ENCODE assay signal across 1 cellular context in genomic region chr5:135930029-135930948, GRCh38.
TF ChIP-seq lines count a peak whose summit lies in the region.

No MANE protein-coding gene starts in this region.

TF ChIP-seq in HepG2, 621 proteins besides CTCF, POLR2A, EP300 and RAD21 (continued from another document and continues in another):
- peak; percentile 42; the same call in 1 of the 2 replicates for TF ChIP-seq ZNF574 (CRISPR knock-in tag; IDR thresholded peaks at IDR 0.05)
- no peak for TF ChIP-seq ZNF782 (CRISPR knock-in tag; IDR thresholded peaks at IDR 0.05; ENCODE audit: borderline replicate concordance)
- TF ChIP-seq RELA (CRISPR knock-in tag; IDR thresholded peaks at IDR 0.05) = no peak
- TF ChIP-seq ATF5 (CRISPR knock-in tag; IDR thresholded peaks at IDR 0.05; ENCODE audit: low read depth) = no peak
- TF ChIP-seq ZSCAN31 (CRISPR knock-in tag; IDR thresholded peaks at IDR 0.05; ENCODE audit: low read depth) = 0 out of 2 replicates have a peak, but pooled peaks have one; percentile 44
- TF ChIP-seq HOXA5 (CRISPR knock-in tag; IDR thresholded peaks at IDR 0.05) = peak; percentile 61; the same call in 1 of the 2 replicates
- TF ChIP-seq ZNF496 (CRISPR knock-in tag; IDR thresholded peaks at IDR 0.05; ENCODE audit: insufficient replicate concordance) = no peak
- TF ChIP-seq RARG (CRISPR knock-in tag; IDR thresholded peaks at IDR 0.05; ENCODE audit: low read depth) = no peak
- TF ChIP-seq ZNF280D (CRISPR knock-in tag; IDR thresholded peaks at IDR 0.05) = no peak
- no peak for TF ChIP-seq KLF11 (CRISPR knock-in tag; IDR thresholded peaks at IDR 0.05)
- TF ChIP-seq EZH2 (conservative IDR thresholded peaks at IDR 0.05; ENCODE audit: low read depth, low read length) = no peak
- no peak for TF ChIP-seq NFIB (CRISPR knock-in tag; IDR thresholded peaks at IDR 0.05; ENCODE audit: borderline replicate concordance)
- TF ChIP-seq ZNF780A (CRISPR knock-in tag; IDR thresholded peaks at IDR 0.05) = no peak
- no peak for TF ChIP-seq BCLAF1 (IDR thresholded peaks at IDR 0.05)
- 0 out of 2 replicates have a peak, but pooled peaks have one; percentile 36 for TF ChIP-seq KLF15 (CRISPR knock-in tag; IDR thresholded peaks at IDR 0.05; ENCODE audit: borderline replicate concordance)
- TF ChIP-seq PRDM10 (CRISPR knock-in tag; IDR thresholded peaks at IDR 0.05; ENCODE audit: low read depth) = no peak
- peak; percentile 39; the same call in 1 of the 2 replicates for TF ChIP-seq DRAP1 (CRISPR knock-in tag; IDR thresholded peaks at IDR 0.05)
- TF ChIP-seq PRDM4 (CRISPR knock-in tag; IDR thresholded peaks at IDR 0.05; ENCODE audit: borderline replicate concordance) = no peak
- 0 out of 2 replicates have a peak, but pooled peaks have one; percentile 50 for TF ChIP-seq ZNF512B (CRISPR knock-in tag; IDR thresholded peaks at IDR 0.05; ENCODE audit: borderline replicate concordance)
- TF ChIP-seq ZNF441 (CRISPR knock-in tag; IDR thresholded peaks at IDR 0.05; ENCODE audit: borderline replicate concordance) = no peak
- no peak for TF ChIP-seq ZNF572 (CRISPR knock-in tag; IDR thresholded peaks at IDR 0.05)
- TF ChIP-seq ZNF788 (CRISPR knock-in tag; IDR thresholded peaks at IDR 0.05; ENCODE audit: borderline replicate concordance) = peak; percentile 43; the same call in 1 of the 2 replicates
